In genomic region chr7:32163141-32163806, GRCh38 we compare ENCODE assay signal across 9 cellular contexts.
A peak's percentile ranks its signal among the peaks of the same experiment; 100 is the strongest.
DNase-seq lines count a peak whose midpoint lies in the region; ATAC-seq and TF ChIP-seq lines count a peak whose summit lies in the region.
"Had no signal": no experiment of that assay in that cellular context is flagged by ENCODE, and none has a peak within 500 bp of the region (broad histone marks: within the 10 kb centered on the region; RNA-seq: fewer than 3 reads in every experiment).

No MANE protein-coding gene starts in this region.

- peak overlapping the region; percentile 78 for H3K27ac Mint-ChIP-seq in HFFc6

- 12% methylated on average over 7 of the region's 7 CpGs for WGBS in right cardiac atrium

- H3K4me3 ChIP-seq in astrocyte of the spinal cord (ENCODE audit: low read depth, low read length) (no peak overlapping the region), right cardiac atrium (ENCODE audit: low read length) (no peak overlapping the region), tibial artery (no peak overlapping the region)

- no peaks in the 10 kb centered on the region for H3K27me3 Mint-ChIP-seq in HFFc6 (ENCODE audit: insufficient read depth)

- H3K27ac ChIP-seq in right cardiac atrium (ENCODE audit: low read length) = peak overlapping the region; percentile 73
- peak overlapping the region; percentile 52 to 54 for H3K27ac ChIP-seq in tibial artery

- H3K4me1 Mint-ChIP-seq in HFFc6 (ENCODE audit: low read depth) = peaks cover 50% of the 10 kb centered on the region; the same call in 1 of the 2 replicates

- TF ChIP-seq CTCF in HFFc6 (IDR thresholded peaks at IDR 0.05) (peak; percentile 26; the same call in 1 of the 2 replicates), astrocyte of the spinal cord (IDR thresholded peaks at IDR 0.05; ENCODE audit: low read depth, low read length) (no peak), tibial artery (IDR thresholded peaks at IDR 0.05) (no peak)

- H3K9me3 ChIP-seq in right cardiac atrium (ENCODE audit: control insufficient read depth, low read length) (no peaks in the 10 kb centered on the region), tibial artery (no peaks in the 10 kb centered on the region)

- DNase-seq in HFFc6 = peak; percentile 39
- peak; percentile 96 for DNase-seq in astrocyte of the spinal cord (ENCODE audit: low read depth, low spot score)
- DNase-seq in right cardiac atrium = peak; percentile 79 to 81 (median 80)
- DNase-seq in tibial artery = peak; percentile 56 to 78
- no peak for DNase-seq in NCI-H1048 (lab: John Stamatoyannopoulos, UW)
- DNase-seq: stimulated activated CD4-positive, alpha-beta T cell treated with anti-CD3 and anti-CD28 coated beads, Interleukin-4, amount 100 ng/mL, for 1 hour had no signal

- H3K4me1 ChIP-seq in right cardiac atrium (ENCODE audit: control insufficient read depth, insufficient read depth, low read length) = peaks cover 8% of the 10 kb centered on the region
- H3K4me1 ChIP-seq in tibial artery = peaks cover 5 to 31% (median 17%) of the 10 kb centered on the region in 4 donors

- ATAC-seq in right cardiac atrium = peak; percentile 80 to 93
- ATAC-seq in HG03196 (IDR thresholded peaks at IDR 0.05; ENCODE audit: unreplicated experiment) = no peak
- ATAC-seq in GM18502 (IDR thresholded peaks at IDR 0.05; ENCODE audit: poor library complexity, unreplicated experiment) = no peak
- no peak for ATAC-seq in HG03135 (IDR thresholded peaks at IDR 0.05; ENCODE audit: unreplicated experiment)

- no peaks in the 10 kb centered on the region for H3K36me3 ChIP-seq in tibial artery

- intact Hi-C loops in right cardiac atrium (cut with DNase I) (loop anchor here in 1 of 4 donors (10.0 kb wide), 1 partner anchor 378 kb away; no protein-coding TSS in a partner anchor), tibial artery (cut with DNase I; ENCODE audit: low total_unique reads) (no loop called here)

- peaks cover 6% of the 10 kb centered on the region; the same call in 1 of the 2 replicates for H3K9me3 Mint-ChIP-seq in HFFc6

- H3K27me3 ChIP-seq in right cardiac atrium (ENCODE audit: control insufficient read depth, insufficient read depth) (no peaks in the 10 kb centered on the region), tibial artery (no peaks in the 10 kb centered on the region)

- H3K36me3 Mint-ChIP-seq in HFFc6 (ENCODE audit: low read depth) = no peaks in the 10 kb centered on the region

- peak overlapping the region; percentile 43; the same call in 1 of the 2 replicates for H3K4me3 Mint-ChIP-seq in HFFc6

- in situ Hi-C loops in astrocyte of the spinal cord (cut with HindIII; ENCODE audit: low sequenced_read_pairs) = no loop called here

Comparison
In these comparisons a context has a peak if more than half of its experiments do, and no peak if none do; other contexts are left out.
1. ATAC-seq: peak in right cardiac atrium (2 of 2); none in HG03196 (single experiment), GM18502 (single experiment) and HG03135 (single experiment).